1 cellular context compared by ENCODE assay signal in genomic region chr1:248863011-248863881, GRCh38.
TF ChIP-seq lines count a peak whose summit lies in the region.

No MANE protein-coding gene starts in this region.

TF ChIP-seq in K562, 482 proteins besides CTCF, POLR2A, EP300 and RAD21 (continued from another document and continues in another):
- TF ChIP-seq ZNF592 (IDR thresholded peaks at IDR 0.05), result 0 out of 2 replicates have a peak, but pooled peaks have one; percentile 20
- TF ChIP-seq POLR2G (IDR thresholded peaks at IDR 0.05; ENCODE audit: low read depth, low read length), result peak; percentile 81
- TF ChIP-seq MCM2 (IDR thresholded peaks at IDR 0.05; ENCODE audit: low read depth), result no peak
- TF ChIP-seq LARP7 (IDR thresholded peaks at IDR 0.05), result no peak
- TF ChIP-seq PBX2 (CRISPR knock-in tag; IDR thresholded peaks at IDR 0.05; ENCODE audit: low read depth), result no peak
- no peak for TF ChIP-seq PBX2 (tag; conservative IDR thresholded peaks at IDR 0.05; ENCODE audit: low read depth)
- no peak for TF ChIP-seq ESRRB (CRISPR knock-in tag; IDR thresholded peaks at IDR 0.05; ENCODE audit: borderline replicate concordance)
- TF ChIP-seq CHD2 (IDR thresholded peaks at IDR 0.05; ENCODE audit: low read depth, low read length), result no peak
- peak; percentile 57; the same call in 1 of the 2 replicates for TF ChIP-seq GABPB1 (CRISPR knock-in tag; IDR thresholded peaks at IDR 0.05)
- TF ChIP-seq STAT6 (CRISPR knock-in tag; IDR thresholded peaks at IDR 0.05), result no peak
- no peak for TF ChIP-seq MXI1 (IDR thresholded peaks at IDR 0.05; ENCODE audit: low read depth, low read length)
- no peak for TF ChIP-seq HSF4 (CRISPR knock-in tag; IDR thresholded peaks at IDR 0.05; ENCODE audit: borderline replicate concordance)
- no peak for TF ChIP-seq HEY1 (CRISPR knock-in tag; IDR thresholded peaks at IDR 0.05; ENCODE audit: borderline replicate concordance)
- TF ChIP-seq KDM2B (CRISPR knock-in tag; IDR thresholded peaks at IDR 0.05), result no peak
- TF ChIP-seq ZBTB33 (CRISPR knock-in tag; IDR thresholded peaks at IDR 0.05), result peak; percentile 87
- no peak for TF ChIP-seq CLOCK (CRISPR knock-in tag; IDR thresholded peaks at IDR 0.05; ENCODE audit: borderline replicate concordance)
- peak; percentile 18; the same call in 1 of the 2 replicates for TF ChIP-seq E2F5 (CRISPR knock-in tag; IDR thresholded peaks at IDR 0.05)
- TF ChIP-seq TAL1 (IDR thresholded peaks at IDR 0.05), result no peak
- no peak for TF ChIP-seq ATF4 (CRISPR knock-in tag; IDR thresholded peaks at IDR 0.05)
- no peak for TF ChIP-seq OTX1 (CRISPR knock-in tag; IDR thresholded peaks at IDR 0.05)
- no peak for TF ChIP-seq FOSL1 (tag; conservative IDR thresholded peaks at IDR 0.05)
- no peak for TF ChIP-seq ATF1 (CRISPR knock-in tag; IDR thresholded peaks at IDR 0.05)
- TF ChIP-seq ATF1 (tag; IDR thresholded peaks at IDR 0.05), result peak; percentile 29; the same call in 1 of the 2 replicates
- TF ChIP-seq KDM5B (IDR thresholded peaks at IDR 0.05; ENCODE audit: insufficient replicate concordance, low read depth, low read length), result peak; percentile 41
- no peak for TF ChIP-seq SAP30 (IDR thresholded peaks at IDR 0.05; ENCODE audit: borderline replicate concordance, insufficient read depth, low read depth, low read length, poor library complexity, severe bottlenecking)
- no peak for TF ChIP-seq ETS1 (conservative IDR thresholded peaks at IDR 0.05; ENCODE audit: control insufficient read depth, low read depth, low read length)
- TF ChIP-seq CREB3L1 (IDR thresholded peaks at IDR 0.05; ENCODE audit: borderline replicate concordance, low read depth), result no peak
- no peak for TF ChIP-seq GATAD2B (IDR thresholded peaks at IDR 0.05; ENCODE audit: borderline replicate concordance)
- TF ChIP-seq TCF3 (CRISPR knock-in tag; IDR thresholded peaks at IDR 0.05), result no peak
- no peak for TF ChIP-seq SIN3A (IDR thresholded peaks at IDR 0.05; ENCODE audit: borderline replicate concordance in 2 of 2, control insufficient read depth in 1 of 2, low read depth in 2 of 2, low read length in 2 of 2)
- no peak for TF ChIP-seq USF2 (CRISPR knock-in tag; IDR thresholded peaks at IDR 0.05)
- no peak for TF ChIP-seq RBM34 (IDR thresholded peaks at IDR 0.05; ENCODE audit: borderline replicate concordance, insufficient read depth, low read length)
